14 cellular contexts compared by ENCODE assay signal in genomic region chr19:42311612-42312160, GRCh38. TPM values are rescaled to one million over a fixed set of nuclear protein-coding genes. Genes with fewer than 3 reads are reported as not detected.
A peak's percentile ranks its signal among the peaks of the same experiment; 100 is the strongest.
DNase-seq lines count a peak whose midpoint lies in the region; ATAC-seq and TF ChIP-seq lines count a peak whose summit lies in the region.
"Had no signal": no experiment of that assay in that cellular context is flagged by ENCODE, and none has a peak within 500 bp of the region (broad histone marks: within the 10 kb centered on the region; RNA-seq: fewer than 3 reads in every experiment).

No MANE protein-coding gene starts in this region.

- no peak for ATAC-seq in stimulated activated memory B cell treated with anti-CD40 and anti-IgM and Interleukin-4, amounts not matched to agents 10 μg/mL and 1 μg/mL and 100 μg/mL, for 72 hours

- intact Hi-C loops in activated T-helper 1 cell treated with anti-CD3 and anti-CD28 coated beads, Interleukin-12 subunit alpha, Interleukin-12 subunit beta, Interleukin-2, Interleukin-4 antibody, amounts not matched to agents 30 ng/mL and 10 ng/mL and 1 ng/mL, durations not matched to agents 14 hours and 24 hours and 36 hours (cut with micrococcal nuclease) = no loop called here

- H3K27me3 Mint-ChIP-seq in chondrocyte (ENCODE audit: low read depth) = peaks cover 10% of the 10 kb centered on the region
- peaks cover 44% of the 10 kb centered on the region for H3K27me3 Mint-ChIP-seq in progenitor cell of endocrine pancreas
- peaks cover 52% of the 10 kb centered on the region for H3K27me3 Mint-ChIP-seq in stimulated activated memory B cell treated with anti-CD40 and anti-IgM and Interleukin-4, amounts not matched to agents 10 μg/mL and 1 μg/mL and 100 μg/mL, for 72 hours
- peaks cover 38% of the 10 kb centered on the region for H3K27me3 Mint-ChIP-seq in activated T-helper 1 cell treated with anti-CD3 and anti-CD28 coated beads, Interleukin-12 subunit alpha, Interleukin-12 subunit beta, Interleukin-2, Interleukin-4 antibody, amounts not matched to agents 30 ng/mL and 10 ng/mL and 1 ng/mL, durations not matched to agents 14 hours and 24 hours and 36 hours (ENCODE audit: insufficient read depth)

- no peaks in the 10 kb centered on the region for H3K9me3 Mint-ChIP-seq in chondrocyte (ENCODE audit: low read depth)
- H3K9me3 Mint-ChIP-seq in progenitor cell of endocrine pancreas (ENCODE audit: low read depth) = no peaks in the 10 kb centered on the region
- no peaks in the 10 kb centered on the region for H3K9me3 Mint-ChIP-seq in stimulated activated memory B cell treated with anti-CD40 and anti-IgM and Interleukin-4, amounts not matched to agents 10 μg/mL and 1 μg/mL and 100 μg/mL, for 72 hours
- no peaks in the 10 kb centered on the region for H3K9me3 Mint-ChIP-seq in activated T-helper 1 cell treated with anti-CD3 and anti-CD28 coated beads, Interleukin-12 subunit alpha, Interleukin-12 subunit beta, Interleukin-2, Interleukin-4 antibody, amounts not matched to agents 30 ng/mL and 10 ng/mL and 1 ng/mL, durations not matched to agents 14 hours and 24 hours and 36 hours
- H3K9me3 Mint-ChIP-seq: activated B cell treated with CpG ODN at 0.5 μM for 24 hours had no signal

- H3K36me3 Mint-ChIP-seq in chondrocyte (ENCODE audit: low read depth) (no peaks in the 10 kb centered on the region), progenitor cell of endocrine pancreas (ENCODE audit: insufficient read depth) (no peaks in the 10 kb centered on the region)
- no peaks in the 10 kb centered on the region for H3K36me3 Mint-ChIP-seq in stimulated activated memory B cell treated with anti-CD40 and anti-IgM and Interleukin-4, amounts not matched to agents 10 μg/mL and 1 μg/mL and 100 μg/mL, for 72 hours
- H3K36me3 Mint-ChIP-seq in activated T-helper 1 cell treated with anti-CD3 and anti-CD28 coated beads, Interleukin-12 subunit alpha, Interleukin-12 subunit beta, Interleukin-2, Interleukin-4 antibody, amounts not matched to agents 30 ng/mL and 10 ng/mL and 1 ng/mL, durations not matched to agents 14 hours and 24 hours and 36 hours (ENCODE audit: low read depth) = no peaks in the 10 kb centered on the region

- H3K4me1 Mint-ChIP-seq in chondrocyte (ENCODE audit: low read depth) (peaks cover 10% of the 10 kb centered on the region), progenitor cell of endocrine pancreas (ENCODE audit: low read depth) (peaks cover 3% of the 10 kb centered on the region)
- peaks cover 19% of the 10 kb centered on the region for H3K4me1 Mint-ChIP-seq in stimulated activated memory B cell treated with anti-CD40 and anti-IgM and Interleukin-4, amounts not matched to agents 10 μg/mL and 1 μg/mL and 100 μg/mL, for 72 hours
- H3K4me1 Mint-ChIP-seq in activated T-helper 1 cell treated with anti-CD3 and anti-CD28 coated beads, Interleukin-12 subunit alpha, Interleukin-12 subunit beta, Interleukin-2, Interleukin-4 antibody, amounts not matched to agents 30 ng/mL and 10 ng/mL and 1 ng/mL, durations not matched to agents 14 hours and 24 hours and 36 hours (ENCODE audit: low read depth) = peaks cover under 1% of the 10 kb centered on the region

- peak; percentile 31 for TF ChIP-seq CTCF in chondrocyte (IDR thresholded peaks at IDR 0.05)
- TF ChIP-seq CTCF in progenitor cell of endocrine pancreas (IDR thresholded peaks at IDR 0.05; ENCODE audit: unreplicated experiment) = peak; percentile 9

- DNase-seq in NCI-H748 (lab: John Stamatoyannopoulos, UW; ENCODE audit: unreplicated experiment) (peak; percentile 16), NCI-H748 treated with DMSO at 0.1 percent for 48 hours (lab: John Stamatoyannopoulos, UW) (no peak), NCI-H82 (lab: John Stamatoyannopoulos, UW) (peak; percentile 74), chondrocyte (ENCODE audit: low spot score) (no peak), progenitor cell of endocrine pancreas (ENCODE audit: low spot score, unreplicated experiment) (no peak), dermis blood vessel endothelial cell (no peak)
- DNase-seq in activated T-helper 1 cell treated with anti-CD3 and anti-CD28 coated beads, Interleukin-12 subunit alpha, Interleukin-12 subunit beta, Interleukin-2, Interleukin-4 antibody, amounts not matched to agents 30 ng/mL and 10 ng/mL and 1 ng/mL, durations not matched to agents 14 hours and 24 hours and 36 hours (ENCODE audit: low spot score) = no peak
- DNase-seq: activated B cell treated with CpG ODN at 0.5 μM for 24 hours, midbrain, NCI-H2081 treated with DMSO at 0.1 percent for 48 hours, sigmoid colon had no signal

- no peak overlapping the region for H3K4me3 Mint-ChIP-seq in chondrocyte (ENCODE audit: unreplicated experiment)
- no peak overlapping the region for H3K4me3 Mint-ChIP-seq in progenitor cell of endocrine pancreas (ENCODE audit: low read depth)
- H3K4me3 Mint-ChIP-seq in stimulated activated memory B cell treated with anti-CD40 and anti-IgM and Interleukin-4, amounts not matched to agents 10 μg/mL and 1 μg/mL and 100 μg/mL, for 72 hours = no peak overlapping the region
- H3K4me3 Mint-ChIP-seq in activated T-helper 1 cell treated with anti-CD3 and anti-CD28 coated beads, Interleukin-12 subunit alpha, Interleukin-12 subunit beta, Interleukin-2, Interleukin-4 antibody, amounts not matched to agents 30 ng/mL and 10 ng/mL and 1 ng/mL, durations not matched to agents 14 hours and 24 hours and 36 hours = no peak overlapping the region
- H3K4me3 Mint-ChIP-seq: activated B cell treated with CpG ODN at 0.5 μM for 24 hours had no signal

- no peak overlapping the region for H3K27ac Mint-ChIP-seq in chondrocyte (ENCODE audit: unreplicated experiment)
- no peak overlapping the region for H3K27ac Mint-ChIP-seq in progenitor cell of endocrine pancreas
- H3K27ac Mint-ChIP-seq in stimulated activated memory B cell treated with anti-CD40 and anti-IgM and Interleukin-4, amounts not matched to agents 10 μg/mL and 1 μg/mL and 100 μg/mL, for 72 hours = no peak overlapping the region
- H3K27ac Mint-ChIP-seq in activated T-helper 1 cell treated with anti-CD3 and anti-CD28 coated beads, Interleukin-12 subunit alpha, Interleukin-12 subunit beta, Interleukin-2, Interleukin-4 antibody, amounts not matched to agents 30 ng/mL and 10 ng/mL and 1 ng/mL, durations not matched to agents 14 hours and 24 hours and 36 hours = no peak overlapping the region
- H3K27ac Mint-ChIP-seq: activated B cell treated with CpG ODN at 0.5 μM for 24 hours had no signal

RNA-seq across cellular contexts. Expression of gene TMEM145, which starts 1.4 kb away (rescaled TPM):
- total RNA-seq in chondrocyte = 0.32 to 0.36 TPM in 2 of 3 replicates, not detected in the other
- total RNA-seq in progenitor cell of endocrine pancreas = 1.9 and 2.0 TPM in 2 replicates
- 0.56 and 2.1 TPM in 2 replicates for total RNA-seq in activated T-helper 1 cell treated with anti-CD3 and anti-CD28 coated beads, Interleukin-12 subunit alpha, Interleukin-12 subunit beta, Interleukin-2, Interleukin-4 antibody, amounts not matched to agents 30 ng/mL and 10 ng/mL and 1 ng/mL, durations not matched to agents 14 hours and 24 hours and 36 hours
- 0.09 TPM in 1 of 2 replicates, not detected in the other for total RNA-seq in dermis blood vessel endothelial cell
- total RNA-seq: activated B cell treated with CpG ODN at 0.5 μM for 24 hours, esophagus muscularis mucosa, G401 had no signal

RNA-seq across cellular contexts. Expression of gene PAFAH1B3, which starts 9.3 kb away (rescaled TPM):
- total RNA-seq in chondrocyte = 15.2 to 32.9 TPM (median 31.1 TPM) in 3 replicates
- 144 and 157 TPM in 2 replicates for total RNA-seq in progenitor cell of endocrine pancreas
- total RNA-seq in activated T-helper 1 cell treated with anti-CD3 and anti-CD28 coated beads, Interleukin-12 subunit alpha, Interleukin-12 subunit beta, Interleukin-2, Interleukin-4 antibody, amounts not matched to agents 30 ng/mL and 10 ng/mL and 1 ng/mL, durations not matched to agents 14 hours and 24 hours and 36 hours = 48.7 and 50.1 TPM in 2 replicates
- 38.5 and 40.2 TPM in 2 replicates for total RNA-seq in dermis blood vessel endothelial cell

RNA-seq across cellular contexts. Expression of gene PRR19, which starts 9.8 kb away (rescaled TPM):
- total RNA-seq in chondrocyte = 0.24 to 1.7 TPM (median 0.82 TPM) in 3 replicates
- 3.2 and 3.4 TPM in 2 replicates for total RNA-seq in progenitor cell of endocrine pancreas
- 1.0 and 1.4 TPM in 2 replicates for total RNA-seq in activated T-helper 1 cell treated with anti-CD3 and anti-CD28 coated beads, Interleukin-12 subunit alpha, Interleukin-12 subunit beta, Interleukin-2, Interleukin-4 antibody, amounts not matched to agents 30 ng/mL and 10 ng/mL and 1 ng/mL, durations not matched to agents 14 hours and 24 hours and 36 hours
- total RNA-seq in dermis blood vessel endothelial cell = 0.84 and 1.2 TPM in 2 replicates
- total RNA-seq: sigmoid colon had no signal

RNA-seq across cellular contexts. Expression of gene MEGF8, which starts 13.7 kb away (rescaled TPM):
- total RNA-seq in chondrocyte (48.1 to 54.4 TPM (median 49.5 TPM) in 3 replicates), progenitor cell of endocrine pancreas (51.9 and 61.7 TPM in 2 replicates), dermis blood vessel endothelial cell (43.1 and 60.8 TPM in 2 replicates)
- total RNA-seq in activated T-helper 1 cell treated with anti-CD3 and anti-CD28 coated beads, Interleukin-12 subunit alpha, Interleukin-12 subunit beta, Interleukin-2, Interleukin-4 antibody, amounts not matched to agents 30 ng/mL and 10 ng/mL and 1 ng/mL, durations not matched to agents 14 hours and 24 hours and 36 hours = 7.5 and 7.8 TPM in 2 replicates

RNA-seq across cellular contexts. Expression of gene CIC, which starts 42.6 kb away (rescaled TPM):
- total RNA-seq in chondrocyte (83.6 to 101 TPM (median 86.3 TPM) in 3 replicates), progenitor cell of endocrine pancreas (86.0 and 87.2 TPM in 2 replicates), dermis blood vessel endothelial cell (20.6 and 39.7 TPM in 2 replicates)
- 66.9 and 68.0 TPM in 2 replicates for total RNA-seq in activated T-helper 1 cell treated with anti-CD3 and anti-CD28 coated beads, Interleukin-12 subunit alpha, Interleukin-12 subunit beta, Interleukin-2, Interleukin-4 antibody, amounts not matched to agents 30 ng/mL and 10 ng/mL and 1 ng/mL, durations not matched to agents 14 hours and 24 hours and 36 hours

Comparison
In these comparisons a context has a peak if more than half of its experiments do, and no peak if none do; other contexts are left out.
1. DNase-seq: peak in NCI-H748 (single experiment) and NCI-H82 (single experiment); none in NCI-H748 treated with DMSO at 0.1 percent for 48 hours (single experiment), chondrocyte (single experiment), progenitor cell of endocrine pancreas (single experiment), activated T-helper 1 cell treated with anti-CD3 and anti-CD28 coated beads, Interleukin-12 subunit alpha, Interleukin-12 subunit beta, Interleukin-2, Interleukin-4 antibody, amounts not matched to agents 30 ng/mL and 10 ng/mL and 1 ng/mL, durations not matched to agents 14 hours and 24 hours and 36 hours (single experiment) and dermis blood vessel endothelial cell (single experiment).